ENCODE assay signal across 19 cellular contexts in genomic region chr19:41699231-41699967, GRCh38. TPM values are rescaled to one million over a fixed set of nuclear protein-coding genes. Genes with fewer than 3 reads are reported as not detected.
A peak's percentile ranks its signal among the peaks of the same experiment; 100 is the strongest.
DNase-seq lines count a peak whose midpoint lies in the region; ATAC-seq, FAIRE-seq and TF ChIP-seq lines count a peak whose summit lies in the region.
"Had no signal": no experiment of that assay in that cellular context is flagged by ENCODE, and none has a peak within 500 bp of the region (broad histone marks: within the 10 kb centered on the region; RNA-seq: fewer than 3 reads in every experiment).

No MANE protein-coding gene starts in this region.

- H3K27ac ChIP-seq in small intestine (ENCODE audit: low read depth in 1 of 2, low read length in 1 of 2): peak overlapping the region in 1 of 2 donors; percentile 90
- H3K27ac ChIP-seq: gastrocnemius medialis, KMS-11, PC-9 had no signal

- peaks cover 0 to 4% of the 10 kb centered on the region in 2 donors for H3K27me3 ChIP-seq in small intestine (ENCODE audit: control insufficient read depth in 2 of 2, insufficient read depth in 2 of 2, low read length in 2 of 2)

- H3K9me3 Mint-ChIP-seq in Calu3 (ENCODE audit: low read depth, unreplicated experiment) (no peaks in the 10 kb centered on the region), osteocyte (ENCODE audit: unreplicated experiment) (no peaks in the 10 kb centered on the region)
- H3K9me3 Mint-ChIP-seq: activated naive CD4-positive, alpha-beta T cell treated with anti-CD3 and anti-CD28 coated beads, Interleukin-2, amount 10 ng/mL, durations not matched to agents 7 days and 5 days had no signal

- H3K4me3 Mint-ChIP-seq in Calu3 (ENCODE audit: low read depth, unreplicated experiment): peak overlapping the region; percentile 7
- H3K4me3 Mint-ChIP-seq in osteocyte (ENCODE audit: unreplicated experiment): no peak overlapping the region
- H3K4me3 Mint-ChIP-seq: activated naive CD4-positive, alpha-beta T cell treated with anti-CD3 and anti-CD28 coated beads, Interleukin-2, amount 10 ng/mL, durations not matched to agents 7 days and 5 days had no signal

- no peak for ATAC-seq in GM18858 (IDR thresholded peaks at IDR 0.05; ENCODE audit: unreplicated experiment)
- ATAC-seq: gastrocnemius medialis, left cardiac atrium had no signal

- peaks cover 26% of the 10 kb centered on the region for H3K4me1 Mint-ChIP-seq in Calu3 (ENCODE audit: low read depth, unreplicated experiment)
- H3K4me1 Mint-ChIP-seq in osteocyte (ENCODE audit: unreplicated experiment): peaks cover 2% of the 10 kb centered on the region
- H3K4me1 Mint-ChIP-seq: activated naive CD4-positive, alpha-beta T cell treated with anti-CD3 and anti-CD28 coated beads, Interleukin-2, amount 10 ng/mL, durations not matched to agents 7 days and 5 days had no signal

- peak overlapping the region; percentile 55 for H3K27ac Mint-ChIP-seq in Calu3 (ENCODE audit: unreplicated experiment)
- no peak overlapping the region for H3K27ac Mint-ChIP-seq in osteocyte (ENCODE audit: unreplicated experiment)
- H3K27ac Mint-ChIP-seq: activated naive CD4-positive, alpha-beta T cell treated with anti-CD3 and anti-CD28 coated beads, Interleukin-2, amount 10 ng/mL, durations not matched to agents 7 days and 5 days had no signal

- BruUV-seq in Calu3 (replicated peaks; lab: Mats Ljungman, UMichigan): no TSS peak

- CTCF ChIA-PET in Calu3 (lab: Charles Lee): interaction anchor here (0.6 to 2.7 kb wide), 20 partner anchors 7 to 1495 kb away, joined by 3 to 27 read pairs (median 5); partner anchors contain the start of gene CEACAM7

- H3K4me3 ChIP-seq in small intestine (ENCODE audit: low read depth in 1 of 2, low read length in 2 of 2): no peak overlapping the region
- H3K4me3 ChIP-seq: gastrocnemius medialis, PC-9 had no signal

- intact Hi-C loops in Calu3 (cut with micrococcal nuclease; ENCODE audit: unreplicated experiment): loop anchor here (2.0 kb wide), 1 partner anchor 47 kb away; no protein-coding TSS in a partner anchor

- H3K36me3 ChIP-seq in small intestine (ENCODE audit: control insufficient read depth in 2 of 2, insufficient read depth in 2 of 2, low read length in 2 of 2): no peaks in the 10 kb centered on the region
- H3K36me3 ChIP-seq: gastrocnemius medialis had no signal

- FAIRE-seq in small intestine (lab: Jason Lieb, UNC): no peak

- no peaks in the 10 kb centered on the region for H3K27me3 Mint-ChIP-seq in Calu3 (ENCODE audit: unreplicated experiment)
- H3K27me3 Mint-ChIP-seq in osteocyte (ENCODE audit: unreplicated experiment): no peaks in the 10 kb centered on the region

- TF ChIP-seq CTCF in Calu3 (IDR thresholded peaks at IDR 0.05; ENCODE audit: unreplicated experiment): no peak
- no peak for TF ChIP-seq CTCF in osteocyte (IDR thresholded peaks at IDR 0.05)

- peaks cover 0 to 3% of the 10 kb centered on the region in 2 donors for H3K4me1 ChIP-seq in small intestine (ENCODE audit: control insufficient read depth in 2 of 2, insufficient read depth in 1 of 2, low read depth in 1 of 2, low read length in 1 of 2)
- H3K4me1 ChIP-seq: gastrocnemius medialis had no signal

- H3K9me3 ChIP-seq in small intestine (ENCODE audit: control insufficient read depth, low read depth): no peaks in the 10 kb centered on the region
- H3K9me3 ChIP-seq: gastrocnemius medialis had no signal

- WGBS in small intestine, 3 donors: 60 to 65% (median 63%) methylated on average over 17 of the region's 17 CpGs

- peak; percentile 52 for DNase-seq in Calu3
- DNase-seq in NCI-H69 (lab: John Stamatoyannopoulos, UW): peak; percentile 51
- peak; percentile 34 for DNase-seq in ecto neural progenitor cell (ENCODE audit: low spot score)
- peak; percentile 76 for DNase-seq in osteocyte (ENCODE audit: extremely low spot score, unreplicated experiment)
- no peak for DNase-seq in NCI-H1930 (lab: John Stamatoyannopoulos, UW)
- DNase-seq in cerebellum (ENCODE audit: low spot score): no peak
- DNase-seq in small intestine: no peak
- DNase-seq: cortex of kidney; gastrocnemius medialis; H7; left cardiac atrium; NCI-H2171; nucleus accumbens; stimulated activated CD4-positive, alpha-beta T cell treated with anti-CD3 and anti-CD28 coated beads, Interleukin-2, amount 100 ng/mL, for 48 hours had no signal

- H3K36me3 Mint-ChIP-seq in Calu3 (ENCODE audit: insufficient read depth, unreplicated experiment): peaks cover 13% of the 10 kb centered on the region
- no peaks in the 10 kb centered on the region for H3K36me3 Mint-ChIP-seq in osteocyte (ENCODE audit: unreplicated experiment)
- H3K36me3 Mint-ChIP-seq: activated naive CD4-positive, alpha-beta T cell treated with anti-CD3 and anti-CD28 coated beads, Interleukin-2, amount 10 ng/mL, durations not matched to agents 7 days and 5 days had no signal

RNA-seq across cellular contexts. Expression of gene CEACAM5, which starts 9.0 kb away (rescaled TPM):
- total RNA-seq in Calu3 (2022): 1.1 and 3.4 TPM in 2 replicates
- total RNA-seq in osteocyte: not detected in 2 replicates
- 0.45 TPM for total RNA-seq in cerebellum
- polyA plus RNA-seq in small intestine: 10 to 100 TPM in 1 of 3 donors, 1 to 10 TPM in 2; 2.7 to 32.4 (median 3.1) TPM
- total RNA-seq: H7, left cardiac atrium, SK-MEL-5 had no signal

RNA-seq across cellular contexts. Expression of gene CEACAM7, which starts 11.3 kb away (rescaled TPM):
- total RNA-seq in Calu3 (2022) (5.9 and 9.0 TPM in 2 replicates), osteocyte (not detected in 2 replicates), cerebellum (0.36 TPM)
- polyA plus RNA-seq in small intestine: under 1 TPM in 1 of 3 donors, not detected in 2; 0.33 TPM
- total RNA-seq: H7, left cardiac atrium, PC-9, SK-MEL-5 had no signal

RNA-seq across cellular contexts. Expression of gene CEACAM6, which starts 55.9 kb away (rescaled TPM):
- 44.5 and 98.9 TPM in 2 replicates for total RNA-seq in Calu3 (2022)
- not detected in 2 replicates for total RNA-seq in osteocyte
- 0.27 TPM for total RNA-seq in cerebellum
- 10 to 100 TPM in 2 of 3 donors, 1 to 10 TPM in 1; 8.5 to 45.8 (median 14.1) TPM for polyA plus RNA-seq in small intestine
- total RNA-seq: H7, SK-MEL-5 had no signal

Comparison
In these comparisons a context has a peak if more than half of its experiments do, and no peak if none do; other contexts are left out.
1. DNase-seq: peak in Calu3 (single experiment), NCI-H69 (single experiment), ecto neural progenitor cell (single experiment) and osteocyte (single experiment); none in NCI-H1930 (0 of 2), cerebellum (single experiment) and small intestine (single experiment).
2. RNA of gene CEACAM6, which starts 55.9 kb away (total RNA-seq): 44.5 to 98.9 TPM in Calu3; 0.27 TPM in cerebellum (single experiment) and not detected in osteocyte; every median in the first group is over 10 times any median in the second.